ENCODE assay signal across 1 cellular context in the genomic region with DNA sequence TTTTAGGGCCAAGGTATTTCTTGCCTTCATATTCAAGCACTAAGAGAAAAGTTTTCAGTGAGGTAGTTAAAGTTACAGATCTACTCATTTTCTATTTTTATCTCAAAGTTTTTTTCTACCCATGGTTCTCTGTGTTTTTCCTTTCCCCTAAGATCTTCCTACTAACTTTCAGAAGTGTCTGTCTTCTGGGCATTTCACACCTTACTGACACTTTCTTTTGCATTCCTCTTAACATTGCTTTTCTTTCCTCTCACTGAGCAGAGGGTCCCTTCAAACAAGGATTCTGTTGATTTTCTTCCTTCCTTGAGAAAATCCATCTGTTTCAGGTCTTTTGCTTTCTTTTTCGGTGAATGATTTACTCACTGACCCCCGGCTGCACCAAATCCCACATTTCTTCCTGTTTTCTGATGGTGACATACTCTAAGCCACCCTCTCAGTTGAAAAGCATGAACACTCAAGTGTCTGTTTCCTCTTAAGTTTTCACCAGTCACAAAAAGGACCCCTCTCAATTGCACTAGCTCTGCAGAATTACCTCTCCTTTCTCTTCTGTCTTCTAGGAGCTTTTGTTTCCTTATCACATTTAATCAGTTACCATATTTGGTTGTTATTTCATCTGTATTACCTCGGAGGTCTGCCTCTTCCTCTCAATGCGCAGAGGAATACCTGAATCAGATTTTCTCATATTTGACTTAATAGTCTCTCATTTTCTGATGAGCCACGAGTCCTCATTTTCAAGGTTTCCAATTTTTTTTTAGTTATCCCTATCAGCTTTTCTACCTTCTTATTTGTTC.
TF ChIP-seq lines count a peak whose summit lies in the region.

No MANE protein-coding gene starts in this region.

TF ChIP-seq in GM23338, 12 proteins besides CTCF, POLR2A, EP300 and RAD21 (continued from another document):
- TF ChIP-seq, protein P1, sequence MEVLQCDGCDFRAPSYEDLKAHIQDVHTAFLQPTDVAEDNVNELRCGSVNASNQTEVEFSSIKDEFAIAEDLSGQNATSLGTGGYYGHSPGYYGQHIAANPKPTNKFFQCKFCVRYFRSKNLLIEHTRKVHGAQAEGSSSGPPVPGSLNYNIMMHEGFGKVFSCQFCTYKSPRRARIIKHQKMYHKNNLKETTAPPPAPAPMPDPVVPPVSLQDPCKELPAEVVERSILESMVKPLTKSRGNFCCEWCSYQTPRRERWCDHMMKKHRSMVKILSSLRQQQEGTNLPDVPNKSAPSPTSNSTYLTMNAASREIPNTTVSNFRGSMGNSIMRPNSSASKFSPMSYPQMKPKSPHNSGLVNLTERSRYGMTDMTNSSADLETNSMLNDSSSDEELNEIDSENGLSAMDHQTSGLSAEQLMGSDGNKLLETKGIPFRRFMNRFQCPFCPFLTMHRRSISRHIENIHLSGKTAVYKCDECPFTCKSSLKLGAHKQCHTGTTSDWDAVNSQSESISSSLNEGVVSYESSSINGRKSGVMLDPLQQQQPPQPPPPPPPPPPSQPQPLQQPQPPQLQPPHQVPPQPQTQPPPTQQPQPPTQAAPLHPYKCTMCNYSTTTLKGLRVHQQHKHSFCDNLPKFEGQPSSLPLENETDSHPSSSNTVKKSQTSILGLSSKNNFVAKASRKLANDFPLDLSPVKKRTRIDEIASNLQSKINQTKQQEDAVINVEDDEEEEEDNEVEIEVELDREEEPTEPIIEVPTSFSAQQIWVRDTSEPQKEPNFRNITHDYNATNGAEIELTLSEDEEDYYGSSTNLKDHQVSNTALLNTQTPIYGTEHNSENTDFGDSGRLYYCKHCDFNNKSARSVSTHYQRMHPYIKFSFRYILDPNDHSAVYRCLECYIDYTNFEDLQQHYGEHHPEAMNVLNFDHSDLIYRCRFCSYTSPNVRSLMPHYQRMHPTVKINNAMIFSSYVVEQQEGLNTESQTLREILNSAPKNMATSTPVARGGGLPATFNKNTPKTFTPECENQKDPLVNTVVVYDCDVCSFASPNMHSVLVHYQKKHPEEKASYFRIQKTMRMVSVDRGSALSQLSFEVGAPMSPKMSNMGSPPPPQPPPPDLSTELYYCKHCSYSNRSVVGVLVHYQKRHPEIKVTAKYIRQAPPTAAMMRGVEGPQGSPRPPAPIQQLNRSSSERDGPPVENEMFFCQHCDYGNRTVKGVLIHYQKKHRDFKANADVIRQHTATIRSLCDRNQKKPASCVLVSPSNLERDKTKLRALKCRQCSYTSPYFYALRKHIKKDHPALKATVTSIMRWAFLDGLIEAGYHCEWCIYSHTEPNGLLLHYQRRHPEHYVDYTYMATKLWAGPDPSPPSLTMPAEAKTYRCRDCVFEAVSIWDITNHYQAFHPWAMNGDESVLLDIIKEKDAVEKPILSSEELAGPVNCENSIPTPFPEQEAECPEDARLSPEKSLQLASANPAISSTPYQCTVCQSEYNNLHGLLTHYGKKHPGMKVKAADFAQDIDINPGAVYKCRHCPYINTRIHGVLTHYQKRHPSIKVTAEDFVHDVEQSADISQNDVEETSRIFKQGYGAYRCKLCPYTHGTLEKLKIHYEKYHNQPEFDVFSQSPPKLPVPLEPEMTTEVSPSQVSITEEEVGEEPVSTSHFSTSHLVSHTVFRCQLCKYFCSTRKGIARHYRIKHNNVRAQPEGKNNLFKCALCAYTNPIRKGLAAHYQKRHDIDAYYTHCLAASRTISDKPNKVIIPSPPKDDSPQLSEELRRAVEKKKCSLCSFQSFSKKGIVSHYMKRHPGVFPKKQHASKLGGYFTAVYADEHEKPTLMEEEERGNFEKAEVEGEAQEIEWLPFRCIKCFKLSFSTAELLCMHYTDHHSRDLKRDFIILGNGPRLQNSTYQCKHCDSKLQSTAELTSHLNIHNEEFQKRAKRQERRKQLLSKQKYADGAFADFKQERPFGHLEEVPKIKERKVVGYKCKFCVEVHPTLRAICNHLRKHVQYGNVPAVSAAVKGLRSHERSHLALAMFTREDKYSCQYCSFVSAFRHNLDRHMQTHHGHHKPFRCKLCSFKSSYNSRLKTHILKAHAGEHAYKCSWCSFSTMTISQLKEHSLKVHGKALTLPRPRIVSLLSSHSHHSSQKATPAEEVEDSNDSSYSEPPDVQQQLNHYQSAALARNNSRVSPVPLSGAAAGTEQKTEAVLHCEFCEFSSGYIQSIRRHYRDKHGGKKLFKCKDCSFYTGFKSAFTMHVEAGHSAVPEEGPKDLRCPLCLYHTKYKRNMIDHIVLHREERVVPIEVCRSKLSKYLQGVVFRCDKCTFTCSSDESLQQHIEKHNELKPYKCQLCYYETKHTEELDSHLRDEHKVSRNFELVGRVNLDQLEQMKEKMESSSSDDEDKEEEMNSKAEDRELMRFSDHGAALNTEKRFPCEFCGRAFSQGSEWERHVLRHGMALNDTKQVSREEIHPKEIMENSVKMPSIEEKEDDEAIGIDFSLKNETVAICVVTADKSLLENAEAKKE (CRISPR knock-in tag; IDR thresholded peaks at IDR 0.05), result no peak
- TF ChIP-seq CREB1 (CRISPR knock-in tag; IDR thresholded peaks at IDR 0.05; ENCODE audit: low read depth) (no peak), JUNB (IDR thresholded peaks at IDR 0.05; ENCODE audit: unreplicated experiment) (no peak), EZH2phosphoT487 (IDR thresholded peaks at IDR 0.05; ENCODE audit: unreplicated experiment) (no peak), ZNF114 (CRISPR knock-in tag; IDR thresholded peaks at IDR 0.05) (no peak), EZH2 (IDR thresholded peaks at IDR 0.05; ENCODE audit: low read depth, unreplicated experiment) (no peak), STAT1 (IDR thresholded peaks at IDR 0.05; ENCODE audit: unreplicated experiment) (no peak)
